Comparison of ENCODE assay signal across 8 cellular contexts in the genomic region with DNA sequence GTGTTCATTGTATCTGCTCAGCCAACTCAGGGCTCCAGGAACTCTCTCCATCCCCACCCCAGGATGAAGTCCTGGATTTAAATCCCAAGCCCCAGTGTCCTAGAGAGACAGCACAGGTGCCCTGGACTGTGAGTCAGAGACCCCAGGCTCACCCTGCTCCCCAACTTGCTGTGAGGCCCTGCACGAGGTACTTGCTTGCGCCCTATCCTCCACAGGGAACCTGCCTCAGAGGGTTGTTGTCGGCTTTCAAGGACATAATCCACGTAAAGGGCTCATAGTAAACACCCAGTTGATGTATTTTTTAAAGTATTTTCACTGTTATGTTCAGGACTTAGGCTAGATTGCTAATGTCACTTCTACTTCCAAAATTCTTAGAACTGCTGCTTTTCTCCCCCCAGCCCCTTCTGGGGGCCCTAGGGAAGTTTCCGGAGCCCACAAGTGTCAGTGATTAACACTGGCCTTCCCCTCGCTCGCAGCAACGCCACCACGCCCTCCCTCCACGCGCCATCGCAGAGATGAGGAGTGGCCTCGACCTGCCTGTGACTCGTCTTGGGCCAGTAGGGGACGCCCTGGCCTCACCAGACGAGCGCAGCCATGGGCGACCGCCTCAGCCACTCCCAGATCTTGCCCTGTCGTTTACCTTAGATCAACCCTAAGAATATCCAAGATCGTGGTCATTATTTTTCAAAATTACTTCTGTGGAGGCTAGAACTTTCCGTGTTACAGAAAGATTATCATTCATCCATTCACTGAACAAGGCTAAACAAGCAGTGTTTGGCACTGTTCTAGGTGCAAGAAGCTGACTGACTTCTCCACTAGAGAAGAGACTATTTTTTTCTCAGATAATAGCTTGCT. TPM values are rescaled to one million over a fixed set of nuclear protein-coding genes. Genes with fewer than 3 reads are reported as not detected.
A peak's percentile ranks its signal among the peaks of the same experiment; 100 is the strongest.
DNase-seq lines count a peak whose midpoint lies in the region; ATAC-seq, FAIRE-seq and TF ChIP-seq lines count a peak whose summit lies in the region.

No MANE protein-coding gene starts in this region.

- TF ChIP-seq CTCF in KMS-11 (conservative IDR thresholded peaks at IDR 0.05; ENCODE audit: low read depth, low read length) (peak; percentile 92), osteoblast (IDR thresholded peaks at IDR 0.05; ENCODE audit: extremely low read depth, low read depth, low read length) (peak; percentile 98), suprapubic skin (IDR thresholded peaks at IDR 0.05) (peak; percentile 74 to 81)

- H4K20me1 ChIP-seq in KMS-11 (ENCODE audit: insufficient read depth) (no peaks in the 10 kb centered on the region), osteoblast (ENCODE audit: insufficient read depth, low read length) (no peaks in the 10 kb centered on the region)

- peak overlapping the region; percentile 37; the same call in 1 of the 2 replicates for H3K9ac ChIP-seq in KMS-11

- WGBS in suprapubic skin: 4% methylated on average over 22 of the region's 22 CpGs

- no peak for TF ChIP-seq POLR2A in suprapubic skin (IDR thresholded peaks at IDR 0.05)

- H3K9me3 ChIP-seq in osteoblast (ENCODE audit: low read depth, low read length) (no peaks in the 10 kb centered on the region), suprapubic skin (no peaks in the 10 kb centered on the region)

- peak overlapping the region; percentile 60 for H3K4me2 ChIP-seq in KMS-11
- peak overlapping the region; percentile 77 for H3K4me2 ChIP-seq in osteoblast (ENCODE audit: insufficient read depth, low read length)

- H3K27ac ChIP-seq in KMS-11 (peak overlapping the region; percentile 29; the same call in 1 of the 2 replicates), osteoblast (ENCODE audit: low read depth, low read length) (no peak overlapping the region), suprapubic skin (no peak overlapping the region)

- H2AFZ ChIP-seq in KMS-11 (ENCODE audit: low read depth) (peak overlapping the region; percentile 72), osteoblast (ENCODE audit: low read length) (peak overlapping the region; percentile 45)

- TF ChIP-seq EP300 in suprapubic skin (IDR thresholded peaks at IDR 0.05): no peak

- H3K36me3 ChIP-seq in KMS-11 (ENCODE audit: insufficient read depth) (no peaks in the 10 kb centered on the region), osteoblast (ENCODE audit: insufficient read depth, low read length) (no peaks in the 10 kb centered on the region), suprapubic skin (no peaks in the 10 kb centered on the region)

- ATAC-seq in GM21825 (IDR thresholded peaks at IDR 0.05; ENCODE audit: unreplicated experiment): peak; percentile 61

- H3K79me2 ChIP-seq in KMS-11 (ENCODE audit: insufficient read depth, low read depth) (no peaks in the 10 kb centered on the region; the same call in 1 of the 2 replicates), osteoblast (ENCODE audit: insufficient read depth, low read length) (peaks cover 5% of the 10 kb centered on the region)

- DNase-seq in EH (ENCODE audit: low read depth) (peak; percentile 83), RPMI7951 (ENCODE audit: low read depth) (peak; percentile 84), frontal cortex (ENCODE audit: low spot score in 2 of 2) (peak; percentile 77 to 87), osteoblast (ENCODE audit: insufficient read length, low spot score, missing footprints) (peak; percentile 96), suprapubic skin (ENCODE audit: low spot score in 2 of 2) (peak; percentile 92 to 94)
- peak; percentile 82 for DNase-seq in activated T-helper 9 cell treated with anti-CD3 and anti-CD28 coated beads, Interleukin-2, amount 50 U/mL, for 16 hours (ENCODE audit: low read depth)

- H3K4me1 ChIP-seq in KMS-11 (ENCODE audit: low read depth, poor library complexity, severe bottlenecking): peaks cover 67% of the 10 kb centered on the region
- peaks cover 27% of the 10 kb centered on the region for H3K4me1 ChIP-seq in osteoblast (ENCODE audit: insufficient read depth, low read length)
- H3K4me1 ChIP-seq in suprapubic skin: peaks cover 47% of the 10 kb centered on the region

- no peak overlapping the region for H3K4me3 ChIP-seq in KMS-11 (IDR thresholded peaks at IDR 0.05; ENCODE audit: insufficient read depth, low read depth, low read length)
- H3K4me3 ChIP-seq in osteoblast (ENCODE audit: insufficient read depth, low read length): peak overlapping the region; percentile 55
- H3K4me3 ChIP-seq in suprapubic skin: no peak overlapping the region

- H3K27me3 ChIP-seq in KMS-11 (ENCODE audit: insufficient read depth, low read depth) (no peaks in the 10 kb centered on the region), osteoblast (ENCODE audit: insufficient read depth, low read length) (no peaks in the 10 kb centered on the region), suprapubic skin (no peaks in the 10 kb centered on the region)

- FAIRE-seq in frontal cortex (lab: Jason Lieb, UNC): no peak

RNA-seq across cellular contexts. Expression of a gene that starts 6.0 kb away (rescaled TPM):
- 404 and 461 TPM in 2 replicates for total RNA-seq in RPMI7951 (2014; rRNA removed; shearing (Covaris generic))
- total RNA-seq in frontal cortex (102 TPM), osteoblast (81.4 and 97.2 TPM in 2 replicates), suprapubic skin (100 to 1,000 TPM; 161 to 218 (median 170) TPM)
